In genomic region chr11:124872741-124873140, GRCh38 we compare ENCODE assay signal across 26 cellular contexts. TPM values are rescaled to one million over a fixed set of nuclear protein-coding genes. Genes with fewer than 3 reads are reported as not detected.
"Had no signal": no experiment of that assay in that cellular context is flagged by ENCODE, and none has a peak within 500 bp of the region (broad histone marks: within the 10 kb centered on the region; RNA-seq: fewer than 3 reads in every experiment).

No MANE protein-coding gene starts in this region.

- H3K9me3 Mint-ChIP-seq: activated B cell treated with CpG ODN at 0.5 μM for 24 hours; activated CD4-positive, alpha-beta T cell treated with anti-CD3 and anti-CD28 coated beads, Interleukin-2, amount 10 ng/mL, durations not matched to agents 24 days and 14 days; central memory CD8-positive, alpha-beta T cell had no signal

- H3K36me3 ChIP-seq: brain microvascular endothelial cell, suprapubic skin had no signal

- H3K27ac Mint-ChIP-seq: activated B cell treated with CpG ODN at 0.5 μM for 24 hours; activated CD4-positive, alpha-beta T cell treated with anti-CD3 and anti-CD28 coated beads, Interleukin-2, amount 10 ng/mL, durations not matched to agents 24 days and 14 days; activated CD8-positive, alpha-beta T cell treated with anti-CD3 and anti-CD28 coated beads, Interleukin-2, amount 10 ng/mL, durations not matched to agents 7 days and 5 days; naive B cell had no signal

- H3K4me2 ChIP-seq: smooth muscle cell had no signal

- H3K4me3 Mint-ChIP-seq: activated B cell treated with CpG ODN at 0.5 μM for 24 hours; activated CD4-positive, alpha-beta T cell treated with anti-CD3 and anti-CD28 coated beads, Interleukin-2, amount 10 ng/mL, durations not matched to agents 24 days and 14 days; activated CD8-positive, alpha-beta T cell treated with anti-CD3 and anti-CD28 coated beads, Interleukin-2, amount 10 ng/mL, durations not matched to agents 7 days and 5 days; central memory CD8-positive, alpha-beta T cell; naive B cell had no signal

- FAIRE-seq: islet of Langerhans, TTC549 had no signal

- DNase-seq: activated B cell treated with CpG ODN at 0.5 μM for 24 hours; activated CD4-positive, alpha-beta T cell treated with anti-CD3 and anti-CD28 coated beads, Interleukin-2, amount 10 ng/mL, durations not matched to agents 24 days and 14 days; activated CD8-positive, alpha-beta memory T cell treated with anti-CD3 and anti-CD28 coated beads, Interleukin-2, amount 50 U/mL, for 4 hours; activated CD8-positive, alpha-beta T cell treated with anti-CD3 and anti-CD28 coated beads, Interleukin-2, amount 10 ng/mL, durations not matched to agents 7 days and 5 days; activated naive CD4-positive, alpha-beta T cell; activated T-cell treated with anti-CD3 and anti-CD28 coated beads, Interleukin-2, amount 50 U/mL, for 48 hours; anterior cingulate cortex; brain microvascular endothelial cell; effector memory CD4-positive, alpha-beta T cell; foreskin melanocyte; left colon; mammary epithelial cell; naive B cell; stimulated activated CD4-positive, alpha-beta T cell treated with anti-CD3 and anti-CD28 coated beads, Interleukin-4, amount 100 ng/mL, for 4 hours; stimulated activated CD8-positive, alpha-beta memory T cell treated with anti-CD3 and anti-CD28 coated beads, Interleukin-4, amount 100 ng/mL, for 48 hours; stimulated activated naive CD8-positive, alpha-beta T cell treated with anti-CD3 and anti-CD28 coated beads, Interleukin-15, Interleukin-2, amounts not matched to agents 100 U/mL and 50 U/mL, for 24 hours; SW 1271 had no signal

- H3K4me3 ChIP-seq: smooth muscle cell, suprapubic skin had no signal

- ATAC-seq: activated CD8-positive, alpha-beta T cell treated with anti-CD3 and anti-CD28 coated beads, Interleukin-2, amount 10 ng/mL, durations not matched to agents 7 days and 5 days; left colon; right cardiac atrium; stimulated activated naive CD8-positive, alpha-beta T cell treated with anti-CD3 and anti-CD28 coated beads, Interleukin-15, Interleukin-2, amounts not matched to agents 100 U/mL and 50 U/mL, for 24 hours had no signal

- H3K27ac ChIP-seq: brain microvascular endothelial cell, suprapubic skin had no signal

- H3K9me3 ChIP-seq: suprapubic skin had no signal

RNA-seq across cellular contexts. Expression of gene ROBO4, which starts 24.9 kb away (rescaled TPM):
- total RNA-seq: activated B cell treated with CpG ODN at 0.5 μM for 24 hours; activated CD4-positive, alpha-beta T cell treated with anti-CD3 and anti-CD28 coated beads, Interleukin-2, amount 10 ng/mL, durations not matched to agents 24 days and 14 days; smooth muscle cell had no signal

RNA-seq across cellular contexts. Expression of gene HEPN1, which starts 46.3 kb away (rescaled TPM):
- total RNA-seq: activated B cell treated with CpG ODN at 0.5 μM for 24 hours; activated CD4-positive, alpha-beta T cell treated with anti-CD3 and anti-CD28 coated beads, Interleukin-2, amount 10 ng/mL, durations not matched to agents 24 days and 14 days; activated CD8-positive, alpha-beta T cell treated with anti-CD3 and anti-CD28 coated beads, Interleukin-2, amount 10 ng/mL, durations not matched to agents 7 days and 5 days; fibroblast of lung; left colon; mammary epithelial cell; mononuclear cell; right cardiac atrium; smooth muscle cell; suprapubic skin; T-helper 2 cell treated with Interferon-gamma antibody and Interleukin-4, amounts not matched to agents 100 ng/mL and 5 ng/mL, for 36 hours had no signal
- polyA plus RNA-seq: fibroblast of lung, mammary epithelial cell, right cardiac atrium, smooth muscle cell had no signal
